ENCODE assay signal across 24 cellular contexts in the genomic region with DNA sequence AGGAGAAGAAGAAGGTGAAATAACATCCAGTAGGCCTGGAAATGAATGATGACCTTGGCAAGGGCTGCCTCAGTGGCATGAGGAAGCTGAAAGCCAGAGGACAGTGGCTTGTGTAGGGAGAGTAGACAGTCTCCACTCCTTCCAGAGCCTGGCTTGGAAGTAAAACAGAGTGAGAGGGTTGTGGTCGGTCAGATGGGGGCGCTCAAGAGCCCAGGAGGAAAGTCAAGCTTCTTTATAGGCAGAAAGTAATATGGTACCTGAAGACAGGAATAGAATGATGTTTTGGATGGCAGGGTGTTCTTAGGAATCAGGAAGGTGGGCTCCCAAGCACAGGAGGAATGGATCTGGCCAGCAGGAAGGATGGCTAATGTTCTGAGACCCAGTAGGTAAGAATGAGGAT.
DNase-seq lines count a peak whose midpoint lies in the region; ATAC-seq, FAIRE-seq and TF ChIP-seq lines count a peak whose summit lies in the region.
"Had no signal": no experiment of that assay in that cellular context is flagged by ENCODE, and none has a peak within 500 bp of the region (broad histone marks: within the 10 kb centered on the region; RNA-seq: fewer than 3 reads in every experiment).

No MANE protein-coding gene starts in this region.

- H3K9me3 Mint-ChIP-seq in activated CD4-positive, alpha-beta T cell treated with anti-CD3 and anti-CD28 coated beads for 36 hours (ENCODE audit: low read depth) = no peaks in the 10 kb centered on the region
- H3K9me3 Mint-ChIP-seq: HFFc6, IgD-negative memory B cell had no signal

- DNase-seq in NCI-H2107 treated with DMSO at 0.1 percent for 48 hours (lab: John Stamatoyannopoulos, UW; ENCODE audit: unreplicated experiment) = peak; percentile 24
- DNase-seq in NCI-H2107 (lab: John Stamatoyannopoulos, UW) = no peak
- DNase-seq in Karpas-422 = peak; percentile 4
- no peak for DNase-seq in H1 (ENCODE audit: low read depth in 1 of 2, low spot score in 2 of 2)
- DNase-seq in trophoblast cell = no peak
- DNase-seq in HPDE6-E6E7 (ENCODE audit: extremely low spot score) = no peak
- DNase-seq in stimulated activated CD4-positive, alpha-beta T cell treated with anti-CD3 and anti-CD28 coated beads, Interleukin-1b, Interleukin-23, amount 100 ng/mL, for 48 hours = no peak
- DNase-seq in activated CD4-positive, alpha-beta T cell treated with anti-CD3 and anti-CD28 coated beads for 36 hours = no peak
- DNase-seq: 8988T, HFFc6, MG63, NCI-H1048, NCI-H1436, NCI-H1930, NCI-H2171, NCI-H526 treated with DMSO at 0.1 percent for 48 hours, OCI-M1, SHP77 had no signal

- H3K14ac ChIP-seq in H1 (ENCODE audit: insufficient read length) = no peak overlapping the region
- H3K14ac ChIP-seq in trophoblast cell (ENCODE audit: low read length) = no peak overlapping the region

- no peak overlapping the region for H4K8ac ChIP-seq in H1 (ENCODE audit: extremely low read depth, insufficient read depth, low read length)
- H4K8ac ChIP-seq in trophoblast cell (ENCODE audit: low read depth, low read length) = no peak overlapping the region

- H2AFZ ChIP-seq in Karpas-422 (ENCODE audit: low read length) = no peak overlapping the region
- H2AFZ ChIP-seq in H1 (ENCODE audit: low read length) = no peak overlapping the region
- H2AFZ ChIP-seq in trophoblast cell (ENCODE audit: insufficient read depth, low read length, poor library complexity) = no peak overlapping the region

- CTCF ChIA-PET in H1 (lab: Charles Lee; ENCODE audit: partially characterized antibody) = interaction anchor here (0.6 to 3.6 kb wide), 7 partner anchors 110 to 624 kb away, joined by 3 to 11 read pairs (median 3); no protein-coding TSS in a partner anchor
- CTCF ChIA-PET in activated CD4-positive, alpha-beta T cell treated with anti-CD3 and anti-CD28 coated beads for 36 hours (lab: Charles Lee) = interaction anchor here (1.6 kb wide), 1 partner anchor 9 kb away, joined by 3 read pairs; no protein-coding TSS in a partner anchor

- TF ChIP-seq EP300 in H1 (IDR thresholded peaks at IDR 0.05; ENCODE audit: borderline replicate concordance in 1 of 2, low read depth in 2 of 2, low read length in 2 of 2) = no peak

- H3K27me3 ChIP-seq in Karpas-422 (ENCODE audit: low read length) (no peaks in the 10 kb centered on the region), H1 (replicated peaks in 1 of 4; ENCODE audit: control insufficient read depth in 3 of 4, extremely low read depth in 1 of 4, insufficient read depth in 3 of 4, low read length in 3 of 4) (no peaks in the 10 kb centered on the region), trophoblast cell (ENCODE audit: insufficient read depth, low read length) (no peaks in the 10 kb centered on the region)
- H3K27me3 ChIP-seq: MG63 had no signal

- no peak overlapping the region for H2BK5ac ChIP-seq in H1 (ENCODE audit: low read depth, low read length)
- no peak overlapping the region for H2BK5ac ChIP-seq in trophoblast cell (ENCODE audit: low read depth, low read length, poor library complexity)

- H4K91ac ChIP-seq in H1 (replicated peaks; ENCODE audit: insufficient read length, low read length) (peak overlapping the region; percentile 3), trophoblast cell (ENCODE audit: low read depth, low read length) (no peak overlapping the region)

- H3K27me3 Mint-ChIP-seq in activated CD4-positive, alpha-beta T cell treated with anti-CD3 and anti-CD28 coated beads for 36 hours = peaks cover 24% of the 10 kb centered on the region

- H3K36me3 ChIP-seq in Karpas-422 (ENCODE audit: insufficient read depth, low read length) (no peaks in the 10 kb centered on the region), H1 (ENCODE audit: control insufficient read depth in 2 of 4, insufficient read depth in 4 of 4, low read length in 3 of 4) (no peaks in the 10 kb centered on the region), trophoblast cell (ENCODE audit: control insufficient read depth in 1 of 2, insufficient read depth in 2 of 2, low read length in 2 of 2) (no peaks in the 10 kb centered on the region)
- H3K36me3 ChIP-seq: MG63 had no signal

- H2BK120ac ChIP-seq in H1 (replicated peaks; ENCODE audit: low read depth, low read length) (no peak overlapping the region), trophoblast cell (ENCODE audit: insufficient read depth, low read length, poor library complexity) (no peak overlapping the region)

- H3K23me2 ChIP-seq in H1 (ENCODE audit: low read depth, low read length) = no peaks in the 10 kb centered on the region; the same call in 1 of the 2 replicates

- no peaks in the 10 kb centered on the region for H3K79me1 ChIP-seq in H1 (ENCODE audit: low read depth, low read length)
- no peaks in the 10 kb centered on the region for H3K79me1 ChIP-seq in trophoblast cell (ENCODE audit: low read length)

- no peak for TF ChIP-seq POLR2A in H1 (IDR thresholded peaks at IDR 0.05; ENCODE audit: control extremely low read depth in 1 of 2, low read depth in 2 of 2, low read length in 2 of 2)

- H3K4me1 ChIP-seq in Karpas-422 (ENCODE audit: low read length) (no peaks in the 10 kb centered on the region), H1 (replicated peaks in 1 of 4; ENCODE audit: control insufficient read depth in 3 of 4, insufficient read depth in 4 of 4, low read length in 3 of 4) (peaks cover 0 to 13% (median 5%) of the 10 kb centered on the region in 4 experiments; a peak in 5 of 7 replicates), trophoblast cell (ENCODE audit: control insufficient read depth in 1 of 2, insufficient read depth in 2 of 2, low read length in 2 of 2) (no peaks in the 10 kb centered on the region)

- no peak overlapping the region for H3K4me2 ChIP-seq in Karpas-422 (ENCODE audit: low read depth, low read length, poor library complexity, severe bottlenecking)
- H3K4me2 ChIP-seq in H1 (ENCODE audit: insufficient read depth in 1 of 2, low read depth in 2 of 2, low read length in 2 of 2) = no peak overlapping the region
- no peak overlapping the region for H3K4me2 ChIP-seq in trophoblast cell (ENCODE audit: low read length)

- H4K12ac ChIP-seq in trophoblast cell (ENCODE audit: low read depth, low read length) = no peak overlapping the region

- H3K79me2 ChIP-seq in Karpas-422 (ENCODE audit: low read length) = no peaks in the 10 kb centered on the region
- no peaks in the 10 kb centered on the region for H3K79me2 ChIP-seq in H1 (ENCODE audit: control insufficient read depth in 1 of 2, insufficient read depth in 2 of 2, low read length in 2 of 2)
- no peaks in the 10 kb centered on the region for H3K79me2 ChIP-seq in trophoblast cell (ENCODE audit: control insufficient read depth, insufficient read depth, low read length, poor library complexity)

- 0% methylated on average over 2 of the region's 2 CpGs; no CpG with 5 or more reads in 1 of the 2 experiments for WGBS in H1 (ENCODE audit: extremely low coverage in 1 of 2, insufficient coverage in 1 of 2, insufficient read length in 1 of 2, insufficient replicate concordance in 2 of 2, low coverage in 1 of 2, low lambda C conversion rate in 2 of 2, missing lambda C conversion rate in 1 of 2), 2 experiments
- WGBS in trophoblast cell (ENCODE audit: extremely low coverage, insufficient coverage, insufficient read length) = no CpG with 5 or more reads among the region's 2 CpGs

- H4K5ac ChIP-seq in H1 (ENCODE audit: insufficient read length, low read depth, low read length) = no peak overlapping the region

- no peak overlapping the region for H3K4me3 Mint-ChIP-seq in activated CD4-positive, alpha-beta T cell treated with anti-CD3 and anti-CD28 coated beads for 36 hours
- H3K4me3 Mint-ChIP-seq: B cell, HFFc6, IgD-negative memory B cell had no signal

- H3K18ac ChIP-seq in H1 (ENCODE audit: extremely low read depth, low read length) (0 out of 2 replicates have a peak overlapping the region, but pooled peaks have one; percentile 16), trophoblast cell (ENCODE audit: low read length) (no peak overlapping the region)

- H3K23ac ChIP-seq in H1 (ENCODE audit: insufficient read length) (no peak overlapping the region), trophoblast cell (ENCODE audit: low read length) (peak overlapping the region; percentile 62)

- TF ChIP-seq RAD21 in H1 (IDR thresholded peaks at IDR 0.05 in 1 of 2, conservative IDR thresholded peaks at IDR 0.05 in 1 of 2; ENCODE audit: low read depth in 2 of 2, low read length in 2 of 2) = no peak

- H2BK12ac ChIP-seq in H1 (ENCODE audit: low read depth, low read length) = no peak overlapping the region
- H2BK12ac ChIP-seq in trophoblast cell (ENCODE audit: low read length) = no peak overlapping the region

- H2BK15ac ChIP-seq in H1 (ENCODE audit: low read length) = no peak overlapping the region; the same call in 1 of the 2 replicates

- no peak overlapping the region for H3K9ac ChIP-seq in Karpas-422 (ENCODE audit: low read length)
- H3K9ac ChIP-seq in H1 (replicated peaks in 1 of 4; ENCODE audit: extremely low read depth in 1 of 4, low read depth in 3 of 4, low read length in 3 of 4) = no peak overlapping the region
- no peak overlapping the region for H3K9ac ChIP-seq in trophoblast cell (ENCODE audit: low read length)

- intact Hi-C loops in activated CD4-positive, alpha-beta T cell treated with anti-CD3 and anti-CD28 coated beads for 36 hours (cut with DNase I, micrococcal nuclease) = no loop called here

- ATAC-seq in activated CD4-positive, alpha-beta T cell treated with anti-CD3 and anti-CD28 coated beads for 36 hours = no peak

- peaks cover 23% of the 10 kb centered on the region for H3K4me1 Mint-ChIP-seq in activated CD4-positive, alpha-beta T cell treated with anti-CD3 and anti-CD28 coated beads for 36 hours
- H3K4me1 Mint-ChIP-seq: B cell, IgD-negative memory B cell had no signal

- H4K20me1 ChIP-seq in Karpas-422 (ENCODE audit: insufficient read depth, low read depth, low read length) (no peaks in the 10 kb centered on the region), H1 (replicated peaks in 1 of 2; ENCODE audit: control insufficient read depth in 1 of 2, insufficient read depth in 2 of 2, low read length in 2 of 2) (no peaks in the 10 kb centered on the region)

- no peak overlapping the region for H3K27ac Mint-ChIP-seq in activated CD4-positive, alpha-beta T cell treated with anti-CD3 and anti-CD28 coated beads for 36 hours
- H3K27ac Mint-ChIP-seq: B cell, HFFc6, IgD-negative memory B cell had no signal

- FAIRE-seq in H1 (lab: Jason Lieb, UNC) = no peak
- FAIRE-seq: G401.6, GM19239 had no signal

- H2AK5ac ChIP-seq in H1 (ENCODE audit: low read depth, low read length) (no peak overlapping the region), trophoblast cell (ENCODE audit: low read length) (no peak overlapping the region)

- H3K56ac ChIP-seq in H1 (replicated peaks; ENCODE audit: insufficient read length, low read depth, low read length) = no peak overlapping the region

- no peaks in the 10 kb centered on the region for H3K9me3 ChIP-seq in Karpas-422 (ENCODE audit: low read length)
- no peaks in the 10 kb centered on the region for H3K9me3 ChIP-seq in H1 (ENCODE audit: insufficient read depth in 2 of 2, low read depth in 1 of 2, low read length in 1 of 2)
- H3K9me3 ChIP-seq in trophoblast cell (ENCODE audit: insufficient read depth, low read depth, low read length) = no peaks in the 10 kb centered on the region
- H3K9me3 ChIP-seq: MG63 had no signal

- TF ChIP-seq CTCF in H1 (IDR thresholded peaks at IDR 0.05; ENCODE audit: control extremely low read depth in 1 of 3, insufficient read depth in 1 of 3, low read depth in 1 of 3, low read length in 3 of 3) = no peak

- H3K36me3 Mint-ChIP-seq in activated CD4-positive, alpha-beta T cell treated with anti-CD3 and anti-CD28 coated beads for 36 hours (ENCODE audit: low read depth) = no peaks in the 10 kb centered on the region

- H3K4ac ChIP-seq in H1 (replicated peaks; ENCODE audit: insufficient read length, low read depth, low read length) (no peak overlapping the region), trophoblast cell (ENCODE audit: low read depth, low read length) (no peak overlapping the region)

- H3K4me3 ChIP-seq in Karpas-422 (ENCODE audit: low read length) = no peak overlapping the region
- no peak overlapping the region for H3K4me3 ChIP-seq in H1 (ENCODE audit: extremely low read depth in 1 of 4, insufficient read depth in 2 of 4, low read depth in 3 of 4, low read length in 4 of 4)
- H3K4me3 ChIP-seq in trophoblast cell (ENCODE audit: low read depth, low read length) = no peak overlapping the region
- H3K4me3 ChIP-seq: MG63, SK-N-MC had no signal

- 0 out of 2 replicates have a peak overlapping the region, but pooled peaks have one; percentile 61 for H2BK20ac ChIP-seq in H1 (ENCODE audit: low read length)

- POLR2A ChIA-PET in H1 (lab: Charles Lee; ENCODE audit: partially characterized antibody) = no interaction called here
- POLR2A ChIA-PET in activated CD4-positive, alpha-beta T cell treated with anti-CD3 and anti-CD28 coated beads for 36 hours (lab: Charles Lee) = interaction anchor here (0.6 kb wide), 1 partner anchor 29 kb away, joined by 3 read pairs; no protein-coding TSS in a partner anchor

- H3K9me2 ChIP-seq in Karpas-422 (replicated peaks; ENCODE audit: insufficient read depth, low read length) = no peaks in the 10 kb centered on the region

- H3K27ac ChIP-seq in Karpas-422 (ENCODE audit: low read length) (no peak overlapping the region), H1 (ENCODE audit: low read depth, low read length) (no peak overlapping the region), trophoblast cell (ENCODE audit: low read depth, low read length) (no peak overlapping the region)
- H3K27ac ChIP-seq: HL-60, SK-N-MC had no signal

Comparison
In these comparisons a context has a peak if more than half of its experiments do, and no peak if none do; other contexts are left out.
1. DNase-seq: peak in NCI-H2107 treated with DMSO at 0.1 percent for 48 hours (single experiment) and Karpas-422 (single experiment); none in NCI-H2107 (single experiment), H1 (0 of 2), trophoblast cell (0 of 2), HPDE6-E6E7 (single experiment), stimulated activated CD4-positive, alpha-beta T cell treated with anti-CD3 and anti-CD28 coated beads, Interleukin-1b, Interleukin-23, amount 100 ng/mL, for 48 hours (single experiment) and activated CD4-positive, alpha-beta T cell treated with anti-CD3 and anti-CD28 coated beads for 36 hours (single experiment).